In the genomic region with DNA sequence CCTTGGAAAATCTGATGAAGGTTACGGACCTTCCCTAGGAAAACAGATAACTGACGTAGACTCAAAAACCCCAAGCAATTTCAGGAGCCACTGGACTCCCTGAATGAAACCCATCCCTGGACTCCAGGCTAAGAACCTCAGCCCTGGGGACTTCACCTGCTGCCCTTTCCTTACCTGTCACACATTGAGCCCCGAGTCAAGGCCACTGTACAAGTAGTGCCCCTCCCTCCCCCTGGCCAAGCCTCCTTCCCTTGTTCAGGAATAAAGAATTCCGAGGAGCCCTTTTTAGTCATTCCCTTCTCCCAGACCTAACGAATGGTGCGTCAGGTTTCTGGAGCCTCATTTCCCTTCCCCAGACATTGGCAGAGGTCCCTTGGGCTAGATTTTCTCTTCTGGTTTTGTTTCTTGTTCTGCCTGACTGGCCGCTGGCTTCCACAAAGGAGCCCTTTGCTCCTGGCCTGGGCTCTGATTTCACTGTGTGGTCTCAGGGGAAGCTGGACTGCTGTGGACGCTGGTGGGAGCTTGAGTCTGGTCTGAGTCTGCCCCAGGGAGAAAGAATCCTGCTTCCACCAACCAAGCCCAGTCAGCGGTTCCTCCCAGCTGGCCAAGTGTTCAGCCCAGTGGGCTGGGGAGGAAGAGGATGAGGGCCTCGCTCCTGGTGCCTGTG, we compare ENCODE assay signal across 14 cellular contexts. TPM values are rescaled to one million over a fixed set of nuclear protein-coding genes. Genes with fewer than 3 reads are reported as not detected.
DNase-seq lines count a peak whose midpoint lies in the region; ATAC-seq lines count a peak whose summit lies in the region.
"Had no signal": no experiment of that assay in that cellular context is flagged by ENCODE, and none has a peak within 500 bp of the region (broad histone marks: within the 10 kb centered on the region; RNA-seq: fewer than 3 reads in every experiment).

No MANE protein-coding gene starts in this region.

- CTCF ChIA-PET in activated CD4-positive, alpha-beta T cell treated with anti-CD3 and anti-CD28 coated beads, Interleukin-2, amount 10 ng/mL, durations not matched to agents 7 days and 5 days (lab: Charles Lee): interaction anchor here (1.0 to 1.6 kb wide), 3 partner anchors 11 to 50 kb away, joined by 3 to 4 read pairs (median 3); no protein-coding TSS in a partner anchor

- H3K36me3 ChIP-seq in rectal smooth muscle tissue (ENCODE audit: control insufficient read depth, insufficient read depth, low read length): no peaks in the 10 kb centered on the region
- H3K36me3 ChIP-seq in GM23248 (ENCODE audit: low read depth): no peaks in the 10 kb centered on the region
- H3K36me3 ChIP-seq: neutrophil, thoracic aorta had no signal

- no peak overlapping the region for H3K4me2 ChIP-seq in GM23248 (ENCODE audit: unreplicated experiment)

- peaks cover 18% of the 10 kb centered on the region for H3K4me1 Mint-ChIP-seq in activated CD4-positive, alpha-beta T cell treated with anti-CD3 and anti-CD28 coated beads, Interleukin-2, amount 10 ng/mL, durations not matched to agents 7 days and 5 days
- H3K4me1 Mint-ChIP-seq in T-helper 17 cell: peaks cover 23% of the 10 kb centered on the region

- H3F3A ChIP-seq in GM23248 (ENCODE audit: insufficient read depth): no peaks in the 10 kb centered on the region

- H3K36me3 Mint-ChIP-seq in activated CD4-positive, alpha-beta T cell treated with anti-CD3 and anti-CD28 coated beads, Interleukin-2, amount 10 ng/mL, durations not matched to agents 7 days and 5 days (ENCODE audit: low read depth): peaks cover 32% of the 10 kb centered on the region
- H3K36me3 Mint-ChIP-seq in T-helper 17 cell (ENCODE audit: low read depth): peaks cover 2% of the 10 kb centered on the region

- H3K27me3 Mint-ChIP-seq in activated CD4-positive, alpha-beta T cell treated with anti-CD3 and anti-CD28 coated beads, Interleukin-2, amount 10 ng/mL, durations not matched to agents 7 days and 5 days: no peaks in the 10 kb centered on the region
- H3K27me3 Mint-ChIP-seq in T-helper 17 cell: no peaks in the 10 kb centered on the region

- POLR2A ChIA-PET in activated CD4-positive, alpha-beta T cell treated with anti-CD3 and anti-CD28 coated beads, Interleukin-2, amount 10 ng/mL, durations not matched to agents 7 days and 5 days (lab: Charles Lee): no interaction called here

- in situ Hi-C loops in GM23248 (cut with MboI): no loop called here

- H3K9ac ChIP-seq in rectal smooth muscle tissue (ENCODE audit: low read length): no peak overlapping the region
- H3K9ac ChIP-seq in GM23248: no peak overlapping the region

- H3K4me3 ChIP-seq in rectal smooth muscle tissue (ENCODE audit: low read length) (no peak overlapping the region), GM23248 (no peak overlapping the region)
- H3K4me3 ChIP-seq: SK-N-MC, thoracic aorta had no signal

- H3K79me2 ChIP-seq in GM23248 (ENCODE audit: insufficient read depth): no peaks in the 10 kb centered on the region

- H3K27me3 ChIP-seq in rectal smooth muscle tissue (ENCODE audit: control insufficient read depth, insufficient read depth, low read length): no peaks in the 10 kb centered on the region
- H3K27me3 ChIP-seq in GM23248 (replicated peaks; ENCODE audit: insufficient read depth): no peaks in the 10 kb centered on the region

- no peak for ATAC-seq in T-helper 17 cell
- ATAC-seq in GM18867 (IDR thresholded peaks at IDR 0.05; ENCODE audit: unreplicated experiment): no peak

- H3K27ac ChIP-seq in rectal smooth muscle tissue (ENCODE audit: low read depth, low read length): peak overlapping the region; percentile 12
- H3K27ac ChIP-seq in GM23248: no peak overlapping the region
- H3K27ac ChIP-seq: neutrophil, SK-N-MC had no signal

- DNase-seq in activated CD4-positive, alpha-beta T cell treated with anti-CD3 and anti-CD28 coated beads, Interleukin-2, amount 10 ng/mL, durations not matched to agents 7 days and 5 days: no peak
- no peak for DNase-seq in activated CD4-positive, alpha-beta T cell treated with anti-CD3 and anti-CD28 coated beads, Interleukin-2, amount 50 U/mL, for 1 hour
- no peak for DNase-seq in T-helper 17 cell
- DNase-seq in kidney tubule cell (ENCODE audit: low spot score): peak; percentile 89
- no peak for DNase-seq in GM23248
- no peak for DNase-seq in RPMI8226
- DNase-seq: Caco-2 had no signal

- H3K4me1 ChIP-seq in rectal smooth muscle tissue (ENCODE audit: control insufficient read depth, insufficient read depth, low read length) (peaks cover 9% of the 10 kb centered on the region), GM23248 (ENCODE audit: insufficient read depth) (0 out of 2 replicates have a peak, but pooled peaks cover 5% of the 10 kb centered on the region)

- H3K9me3 ChIP-seq in T-helper 17 cell (ENCODE audit: control insufficient read depth, low read length, poor library complexity, severe bottlenecking): no peaks in the 10 kb centered on the region
- no peaks in the 10 kb centered on the region for H3K9me3 ChIP-seq in GM23248 (ENCODE audit: low read depth)
- H3K9me3 ChIP-seq: Caco-2, neutrophil, thoracic aorta had no signal

- H4K20me1 ChIP-seq in GM23248 (ENCODE audit: insufficient read depth): no peaks in the 10 kb centered on the region

- no peak overlapping the region for H2AFZ ChIP-seq in GM23248

- WGBS in GM23248 (ENCODE audit: low coverage in 1 of 2, low lambda C conversion rate in 2 of 2, missing lambda C conversion rate in 2 of 2), 2 experiments: 73 to 80% methylated on average over 10 of the region's 10 CpGs

- H3K9me3 Mint-ChIP-seq in activated CD4-positive, alpha-beta T cell treated with anti-CD3 and anti-CD28 coated beads, Interleukin-2, amount 10 ng/mL, durations not matched to agents 7 days and 5 days: no peaks in the 10 kb centered on the region

- no peaks in the 10 kb centered on the region for H3K9me2 ChIP-seq in GM23248 (ENCODE audit: insufficient read depth)

- no peak overlapping the region for H3K4me3 Mint-ChIP-seq in activated CD4-positive, alpha-beta T cell treated with anti-CD3 and anti-CD28 coated beads, Interleukin-2, amount 10 ng/mL, durations not matched to agents 7 days and 5 days
- H3K4me3 Mint-ChIP-seq in T-helper 17 cell: no peak overlapping the region

- peak overlapping the region; percentile 58 for H3K27ac Mint-ChIP-seq in activated CD4-positive, alpha-beta T cell treated with anti-CD3 and anti-CD28 coated beads, Interleukin-2, amount 10 ng/mL, durations not matched to agents 7 days and 5 days
- H3K27ac Mint-ChIP-seq in T-helper 17 cell: peak overlapping the region; percentile 61

RNA-seq across cellular contexts. Expression of a gene that starts 31.7 kb away (rescaled TPM):
- total RNA-seq in activated CD4-positive, alpha-beta T cell treated with anti-CD3 and anti-CD28 coated beads, Interleukin-2, amount 10 ng/mL, durations not matched to agents 7 days and 5 days: 1 to 10 TPM; 4.2 to 4.4 TPM
- total RNA-seq in T-helper 17 cell: 1 to 10 TPM; 1.4 to 2.1 TPM
- 3.9 and 5.2 TPM in 2 replicates for total RNA-seq in GM23248 (2014; rRNA removed; shearing (Covaris generic))
- polyA plus RNA-seq in GM23248 (2016; fragmentation: Nextera tagmentation; extraction: Ambion mirVana): 0.75 and 1.6 TPM in 2 replicates

RNA-seq across cellular contexts. Expression of a gene that starts 39.6 kb away (rescaled TPM):
- total RNA-seq in activated CD4-positive, alpha-beta T cell treated with anti-CD3 and anti-CD28 coated beads, Interleukin-2, amount 10 ng/mL, durations not matched to agents 7 days and 5 days: 10 to 100 TPM; 35.9 to 36.3 TPM
- total RNA-seq in T-helper 17 cell: 10 to 100 TPM in 1 of 2 donors, 1 to 10 TPM in 1; 8.1 to 12.0 TPM
- total RNA-seq in GM23248 (2014; rRNA removed; shearing (Covaris generic)): not detected in 2 replicates
- polyA plus RNA-seq in GM23248 (2016; fragmentation: Nextera tagmentation; extraction: Ambion mirVana): not detected in 2 replicates
- total RNA-seq: kidney epithelial cell, M059J had no signal

RNA-seq across cellular contexts. Expression of a gene that starts 42.2 kb away (rescaled TPM):
- total RNA-seq in activated CD4-positive, alpha-beta T cell treated with anti-CD3 and anti-CD28 coated beads, Interleukin-2, amount 10 ng/mL, durations not matched to agents 7 days and 5 days: 10 to 100 TPM; 45.1 to 54.6 TPM
- total RNA-seq in T-helper 17 cell: 10 to 100 TPM; 43.0 to 49.8 TPM
- total RNA-seq in GM23248 (2014; rRNA removed; shearing (Covaris generic)): 48.1 and 53.5 TPM in 2 replicates
- 15.8 and 17.3 TPM in 2 replicates for polyA plus RNA-seq in GM23248 (2016; fragmentation: Nextera tagmentation; extraction: Ambion mirVana)
